Comparison of ENCODE assay signal across 1 cellular context in the genomic region with DNA sequence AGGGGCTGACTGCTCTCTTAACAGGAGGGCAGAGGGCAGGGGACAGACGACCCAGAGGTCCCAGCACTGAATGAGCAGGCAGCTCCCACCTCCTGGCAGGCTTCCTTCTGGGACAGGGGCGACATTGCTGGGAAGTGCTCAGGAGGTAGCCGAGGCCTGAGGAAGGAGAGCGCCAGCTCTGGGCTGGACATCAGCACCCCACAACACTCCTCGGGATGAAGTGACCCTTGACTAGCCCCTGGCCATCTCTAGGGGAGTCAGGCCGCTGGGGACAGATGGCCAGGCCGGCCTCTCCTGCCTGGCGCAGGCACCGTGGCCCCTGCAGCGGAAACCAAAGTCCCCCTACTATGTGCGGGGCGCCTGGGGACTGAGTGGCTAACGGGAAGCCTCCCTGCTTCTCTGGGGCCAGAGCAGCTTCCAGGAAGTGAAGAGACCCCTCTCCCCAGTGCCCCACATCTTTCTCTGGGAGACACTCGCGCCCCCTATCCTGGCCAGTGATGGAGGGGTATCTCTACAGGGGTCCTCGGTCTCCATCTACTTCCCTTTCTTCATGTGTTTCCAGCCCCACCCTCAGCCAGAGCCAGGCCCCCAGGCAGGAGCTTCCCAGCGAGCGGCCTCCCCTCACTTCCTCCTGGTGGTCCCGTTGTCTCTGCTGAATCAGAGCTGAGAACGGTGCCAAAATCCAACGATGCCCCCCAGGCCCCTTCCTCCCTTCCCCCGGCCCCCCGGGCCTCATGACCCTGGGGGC.
A peak's percentile ranks its signal among the peaks of the same experiment; 100 is the strongest.
TF ChIP-seq lines count a peak whose summit lies in the region.

No MANE protein-coding gene starts in this region.

TF ChIP-seq in HEK293, 187 proteins besides CTCF, POLR2A, EP300 and RAD21:
- TF ChIP-seq ZNF239 (tag by site-specific recombination; IDR thresholded peaks at IDR 0.05) = no peak
- no peak for TF ChIP-seq FEZF1 (tag by site-specific recombination; IDR thresholded peaks at IDR 0.05)
- peak; percentile 64 for TF ChIP-seq GLIS1 (tag by site-specific recombination; IDR thresholded peaks at IDR 0.05)
